In genomic region chr15:82168296-82168695, GRCh38 we compare ENCODE assay signal across 19 cellular contexts.
"Had no signal": no experiment of that assay in that cellular context is flagged by ENCODE, and none has a peak within 500 bp of the region (broad histone marks: within the 10 kb centered on the region; RNA-seq: fewer than 3 reads in every experiment).

No MANE protein-coding gene starts in this region.

- FAIRE-seq: endothelial cell of umbilical vein had no signal

- ATAC-seq: foreskin keratinocyte; left colon; stimulated activated effector memory CD8-positive, alpha-beta T cell treated with anti-CD3 and anti-CD28 coated beads, Interleukin-12 subunit alpha, Interleukin-12 subunit beta, amount 100 ng/mL, for 72 hours; upper lobe of right lung had no signal

- H3K27ac ChIP-seq: coronary artery, foreskin keratinocyte, neutrophil, testis, tibial nerve, upper lobe of right lung, vagina had no signal

- H3K4me3 ChIP-seq: coronary artery, testis, tibial nerve, upper lobe of right lung, vagina had no signal

- DNase-seq: effector CD4-positive, alpha-beta T cell; endodermal cell; erythroblast; foreskin keratinocyte; head of caudate nucleus; hippocampal formation; left colon; mesendoderm; naive B cell; stimulated activated CD4-positive, alpha-beta T cell treated with anti-CD3 and anti-CD28 coated beads, Interleukin-4, amount 100 ng/mL, for 1 hour; stimulated activated CD8-positive, alpha-beta memory T cell treated with anti-CD3 and anti-CD28 coated beads, Interleukin-4, amount 100 ng/mL, for 48 hours; testis; upper lobe of right lung had no signal

- H3K4me1 ChIP-seq: testis, tibial nerve, vagina had no signal

- H3K27me3 ChIP-seq: foreskin keratinocyte, neutrophil, testis, tibial nerve, upper lobe of right lung, vagina had no signal

- H3K9me3 ChIP-seq: neutrophil, testis, tibial nerve, upper lobe of right lung, vagina had no signal
